ENCODE assay signal across 8 cellular contexts in genomic region chrX:154750301-154751120, GRCh38. TPM values are rescaled to one million over a fixed set of nuclear protein-coding genes. Genes with fewer than 3 reads are reported as not detected.
DNase-seq lines count a peak whose midpoint lies in the region; ATAC-seq and TF ChIP-seq lines count a peak whose summit lies in the region.

Gene GAB3 (minus strand): TSS chrX:154751077. CDS start chrX:154751025, 52 bp downstream.

- ATAC-seq in GM21786 (IDR thresholded peaks at IDR 0.05; ENCODE audit: unreplicated experiment): peak; percentile 47
- peak; percentile 72 to 76 for ATAC-seq in activated T-cell treated with anti-CD3 and anti-CD28 coated beads, Interleukin-2, amount 50 U/mL, for 4 hours
- no peak for ATAC-seq in GM18873 (IDR thresholded peaks at IDR 0.05; ENCODE audit: low FRiP score, unreplicated experiment)

- H3K36me3 ChIP-seq in ES-I3 (ENCODE audit: insufficient read depth, low read length): no peaks in the 10 kb centered on the region

- H3K4me1 Mint-ChIP-seq in activated T-cell treated with anti-CD3 and anti-CD28 coated beads, Interleukin-2, amount 50 U/mL, for 4 hours (ENCODE audit: low read depth): peaks cover 24% of the 10 kb centered on the region
- H3K4me1 Mint-ChIP-seq in nephron progenitor cell: peaks cover 9% of the 10 kb centered on the region

- H3K27me3 Mint-ChIP-seq in activated T-cell treated with anti-CD3 and anti-CD28 coated beads, Interleukin-2, amount 50 U/mL, for 4 hours (ENCODE audit: low read depth): no peaks in the 10 kb centered on the region
- peaks cover 63% of the 10 kb centered on the region for H3K27me3 Mint-ChIP-seq in nephron progenitor cell (ENCODE audit: low read depth, poor library complexity)

- peak within 1 kb of the TSS; percentile 66 for H3K4me3 ChIP-seq in fibroblast of pulmonary artery (replicated peaks; ENCODE audit: low read depth, low read length)

- peak within 1 kb of the TSS; percentile 75 for H3K4me3 Mint-ChIP-seq in activated T-cell treated with anti-CD3 and anti-CD28 coated beads, Interleukin-2, amount 50 U/mL, for 4 hours
- H3K4me3 Mint-ChIP-seq in nephron progenitor cell: peak within 1 kb of the TSS; percentile 61

- TF ChIP-seq CTCF in fibroblast of pulmonary artery (IDR thresholded peaks at IDR 0.05; ENCODE audit: low read length, missing control alignments) (no peak), nephron progenitor cell (IDR thresholded peaks at IDR 0.05) (no peak)

- no peaks in the 10 kb centered on the region for H3K9me3 ChIP-seq in ES-I3 (ENCODE audit: control insufficient read depth, insufficient read depth, low read length)

- no peaks in the 10 kb centered on the region for H3K36me3 Mint-ChIP-seq in activated T-cell treated with anti-CD3 and anti-CD28 coated beads, Interleukin-2, amount 50 U/mL, for 4 hours (ENCODE audit: insufficient read depth)
- H3K36me3 Mint-ChIP-seq in nephron progenitor cell (ENCODE audit: low read depth): no peaks in the 10 kb centered on the region

- H3K9ac ChIP-seq in ES-I3 (ENCODE audit: low read depth, low read length): peak within 1 kb of the TSS; percentile 38; the same call in 1 of the 2 replicates

- H3K4me1 ChIP-seq in ES-I3 (ENCODE audit: insufficient read depth, low read length): no peaks in the 10 kb centered on the region

- peak; percentile 23 for DNase-seq in NCI-H1105 (lab: John Stamatoyannopoulos, UW)
- peak; percentile 26 for DNase-seq in activated T-cell treated with anti-CD3 and anti-CD28 coated beads, Interleukin-2, amount 50 U/mL, for 4 hours
- peak; percentile 33 for DNase-seq in fibroblast of pulmonary artery (ENCODE audit: low read depth)
- DNase-seq in nephron progenitor cell: peak; percentile 50
- no peak for DNase-seq in 8988T

- no peaks in the 10 kb centered on the region for H3K9me3 Mint-ChIP-seq in activated T-cell treated with anti-CD3 and anti-CD28 coated beads, Interleukin-2, amount 50 U/mL, for 4 hours
- H3K9me3 Mint-ChIP-seq in nephron progenitor cell: peaks cover 40% of the 10 kb centered on the region

- H3K27ac Mint-ChIP-seq in nephron progenitor cell: no peak within 1 kb of the TSS

RNA-seq across cellular contexts. Expression of gene GAB3, which starts in this region (rescaled TPM):
- 1 to 10 TPM; 1.5 to 2.5 (median 2.0) TPM for total RNA-seq in activated T-cell treated with anti-CD3 and anti-CD28 coated beads, Interleukin-2, amount 50 U/mL, for 4 hours
